In genomic region chr14:59069455-59069854, GRCh38 we compare ENCODE assay signal across 22 cellular contexts.
"Had no signal": no experiment of that assay in that cellular context is flagged by ENCODE, and none has a peak within 500 bp of the region (broad histone marks: within the 10 kb centered on the region; RNA-seq: fewer than 3 reads in every experiment).

No MANE protein-coding gene starts in this region.

- H3K27ac Mint-ChIP-seq: activated CD4-positive, alpha-beta T cell treated with anti-CD3 and anti-CD28 coated beads, Interleukin-2, amount 10 ng/mL, durations not matched to agents 24 days and 14 days; activated naive CD4-positive, alpha-beta T cell treated with anti-CD3 and anti-CD28 coated beads, Interleukin-2, amount 10 ng/mL, durations not matched to agents 7 days and 5 days; activated naive CD8-positive, alpha-beta T cell treated with anti-CD3 and anti-CD28 coated beads, Interleukin-2, amount 50 U/mL, for 24 hours; nephron progenitor cell; stimulated activated naive CD8-positive, alpha-beta T cell treated with anti-CD3 and anti-CD28 coated beads, Interleukin-15, amount 100 ng/mL, for 72 hours; type B pancreatic cell had no signal

- H3K4me3 Mint-ChIP-seq: activated CD4-positive, alpha-beta T cell treated with anti-CD3 and anti-CD28 coated beads, Interleukin-2, amount 10 ng/mL, durations not matched to agents 24 days and 14 days; activated naive CD4-positive, alpha-beta T cell treated with anti-CD3 and anti-CD28 coated beads, Interleukin-2, amount 10 ng/mL, durations not matched to agents 7 days and 5 days; activated naive CD8-positive, alpha-beta T cell treated with anti-CD3 and anti-CD28 coated beads, Interleukin-2, amount 50 U/mL, for 24 hours; activated T-cell treated with anti-CD3 and anti-CD28 coated beads, Interleukin-2, amount 50 U/mL, for 4 hours; nephron progenitor cell; stimulated activated naive CD8-positive, alpha-beta T cell treated with anti-CD3 and anti-CD28 coated beads, Interleukin-15, amount 100 ng/mL, for 72 hours; type B pancreatic cell had no signal

- H3K4me3 ChIP-seq: heart right ventricle, lower lobe of right lung, prostate gland, right atrium auricular region, skin epidermis had no signal

- H3K27me3 Mint-ChIP-seq: type B pancreatic cell had no signal

- H3K36me3 ChIP-seq: brain microvascular endothelial cell, heart right ventricle, lower lobe of right lung, prostate gland, right atrium auricular region had no signal

- ATAC-seq: activated naive CD8-positive, alpha-beta T cell treated with anti-CD3 and anti-CD28 coated beads, Interleukin-2, amount 50 U/mL, for 24 hours; activated T-cell treated with anti-CD3 and anti-CD28 coated beads, Interleukin-2, amount 50 U/mL, for 4 hours; esophagus mucosa; heart right ventricle; left cardiac atrium; lower lobe of right lung; stimulated activated naive CD8-positive, alpha-beta T cell treated with anti-CD3 and anti-CD28 coated beads, Interleukin-15, amount 100 ng/mL, for 72 hours had no signal

- H3K9me3 ChIP-seq: lower lobe of right lung, prostate gland, right atrium auricular region had no signal

- H3K4me1 Mint-ChIP-seq: activated CD4-positive, alpha-beta T cell treated with anti-CD3 and anti-CD28 coated beads, Interleukin-2, amount 10 ng/mL, durations not matched to agents 24 days and 14 days; activated naive CD4-positive, alpha-beta T cell treated with anti-CD3 and anti-CD28 coated beads, Interleukin-2, amount 10 ng/mL, durations not matched to agents 7 days and 5 days; activated naive CD8-positive, alpha-beta T cell treated with anti-CD3 and anti-CD28 coated beads, Interleukin-2, amount 50 U/mL, for 24 hours; stimulated activated naive CD8-positive, alpha-beta T cell treated with anti-CD3 and anti-CD28 coated beads, Interleukin-15, amount 100 ng/mL, for 72 hours had no signal

- H3K27me3 ChIP-seq: brain microvascular endothelial cell, right atrium auricular region had no signal

- H3K4me1 ChIP-seq: heart right ventricle, lower lobe of right lung, prostate gland, right atrium auricular region had no signal

- H3K27ac ChIP-seq: brain microvascular endothelial cell, heart right ventricle, lower lobe of right lung, prostate gland, right atrium auricular region, skin epidermis had no signal

- H3K9me3 Mint-ChIP-seq: activated CD4-positive, alpha-beta T cell treated with anti-CD3 and anti-CD28 coated beads, Interleukin-2, amount 10 ng/mL, durations not matched to agents 24 days and 14 days; activated naive CD4-positive, alpha-beta T cell treated with anti-CD3 and anti-CD28 coated beads, Interleukin-2, amount 10 ng/mL, durations not matched to agents 7 days and 5 days; activated naive CD8-positive, alpha-beta T cell treated with anti-CD3 and anti-CD28 coated beads, Interleukin-2, amount 50 U/mL, for 24 hours; activated T-cell treated with anti-CD3 and anti-CD28 coated beads, Interleukin-2, amount 50 U/mL, for 4 hours; stimulated activated naive CD8-positive, alpha-beta T cell treated with anti-CD3 and anti-CD28 coated beads, Interleukin-15, amount 100 ng/mL, for 72 hours; type B pancreatic cell had no signal

- H3K36me3 Mint-ChIP-seq: activated naive CD4-positive, alpha-beta T cell treated with anti-CD3 and anti-CD28 coated beads, Interleukin-2, amount 10 ng/mL, durations not matched to agents 7 days and 5 days; type B pancreatic cell had no signal

- DNase-seq: activated CD4-positive, alpha-beta T cell treated with anti-CD3 and anti-CD28 coated beads, Interleukin-2, amount 10 ng/mL, durations not matched to agents 24 days and 14 days; activated CD8-positive, alpha-beta memory T cell treated with anti-CD3 and anti-CD28 coated beads, Interleukin-2, amount 50 U/mL, for 4 hours; activated naive CD4-positive, alpha-beta T cell treated with anti-CD3 and anti-CD28 coated beads, Interleukin-2, amount 10 ng/mL, durations not matched to agents 7 days and 5 days; activated naive CD8-positive, alpha-beta T cell treated with anti-CD3 and anti-CD28 coated beads, Interleukin-2, amount 50 U/mL, for 24 hours; activated T-cell treated with anti-CD3 and anti-CD28 coated beads, Interleukin-2, amount 50 U/mL, for 4 hours; anterior cingulate cortex; brain microvascular endothelial cell; effector CD4-positive, alpha-beta T cell; heart right ventricle; left cardiac atrium; lower lobe of right lung; midbrain; nephron progenitor cell; stimulated activated CD4-positive, alpha-beta T cell treated with anti-CD3 and anti-CD28 coated beads, Interleukin-4, amount 100 ng/mL, for 1 hour; stimulated activated naive CD8-positive, alpha-beta T cell treated with anti-CD3 and anti-CD28 coated beads, Interleukin-15, amount 100 ng/mL, for 72 hours; T-helper 1 cell; T-helper 9 cell had no signal
